8 cellular contexts compared by ENCODE assay signal in the genomic region with DNA sequence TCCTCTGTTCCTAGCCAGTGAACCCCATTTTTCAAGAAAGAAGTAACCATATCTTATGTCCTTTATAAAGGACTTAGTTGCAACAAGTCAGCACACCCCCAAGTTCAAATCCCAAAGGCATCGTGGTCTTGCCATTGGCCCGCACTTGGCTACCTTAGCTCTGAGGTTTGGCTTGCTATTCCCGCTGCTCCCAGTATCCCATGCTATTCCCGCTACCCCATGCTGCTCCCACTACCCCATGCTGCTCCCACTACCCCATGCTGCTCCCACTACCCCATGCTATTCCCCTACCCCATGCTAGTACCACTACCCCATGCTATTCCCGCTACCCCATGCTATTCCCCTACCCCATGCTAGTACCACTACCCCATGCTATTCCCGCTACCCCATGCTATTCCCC. TPM values are rescaled to one million over a fixed set of nuclear protein-coding genes. Genes with fewer than 3 reads are reported as not detected.
DNase-seq lines count a peak whose midpoint lies in the region; ATAC-seq, FAIRE-seq and TF ChIP-seq lines count a peak whose summit lies in the region.
"Not testable (repeated sequence)": the region's sequence is repeated elsewhere in the genome, so short reads cannot be mapped to it uniquely, and the experiment has no call there.
"Had no signal": no experiment of that assay in that cellular context is flagged by ENCODE, and none has a peak within 500 bp of the region (broad histone marks: within the 10 kb centered on the region; RNA-seq: fewer than 3 reads in every experiment).

No MANE protein-coding gene starts in this region.

- H3K4me1 ChIP-seq in HEK293 (ENCODE audit: control insufficient read depth, insufficient read depth, low read length); astrocyte (ENCODE audit: insufficient read depth, low read length); mucosa of descending colon (ENCODE audit: low read depth): not testable (repeated sequence)

- H3K9me3 Mint-ChIP-seq in astrocyte (ENCODE audit: unreplicated experiment); neural crest cell: not testable (repeated sequence)

- H3K36me3 ChIP-seq in HEK293 (ENCODE audit: control insufficient read depth in 2 of 2, insufficient read depth in 1 of 2, low read length in 2 of 2) (peaks cover 0 to 27% of the 10 kb centered on the region in 2 experiments; a peak in 2 of 3 replicates), astrocyte (ENCODE audit: insufficient read depth, low read length) (peaks cover 11% of the 10 kb centered on the region)
- H3K36me3 ChIP-seq in mucosa of descending colon (ENCODE audit: low read depth), result not testable (repeated sequence)

- TF ChIP-seq CTCF in HEK293 (tag by site-specific recombination; IDR thresholded peaks at IDR 0.05); astrocyte (IDR thresholded peaks at IDR 0.05; ENCODE audit: insufficient read depth, low read depth, low read length); mucosa of descending colon (IDR thresholded peaks at IDR 0.05); neural crest cell (conservative IDR thresholded peaks at IDR 0.05): not testable (repeated sequence)

- 0 out of 2 replicates have a peak, but pooled peaks have one; percentile 0 for TF ChIP-seq POLR2A in Raji (IDR thresholded peaks at IDR 0.05; ENCODE audit: insufficient read depth, low read depth, low read length)

- POLR2A ChIA-PET in HEK293 (lab: Yijun Ruan, JAX), result not testable (repeated sequence)

- not testable (repeated sequence) for H3K36me3 Mint-ChIP-seq in astrocyte (ENCODE audit: low read depth, unreplicated experiment); neural crest cell (ENCODE audit: low read depth)

- H3K4me3 ChIP-seq in HEK293 (ENCODE audit: low read depth, low read length); astrocyte (ENCODE audit: insufficient read depth, low read depth, low read length); mucosa of descending colon: not testable (repeated sequence)

- not testable (repeated sequence) for H4K20me1 ChIP-seq in astrocyte (ENCODE audit: insufficient read depth, low read length)

- not testable (repeated sequence) for H3K4me1 Mint-ChIP-seq in astrocyte (ENCODE audit: low read depth, unreplicated experiment); neural crest cell

- ATAC-seq in Right ventricle myocardium inferior, mucosa of descending colon: not testable (repeated sequence)

- H3K27me3 ChIP-seq in astrocyte (ENCODE audit: insufficient read depth, low read length), result not testable (repeated sequence)

- intact Hi-C loops in Right ventricle myocardium inferior (cut with DNase I); mucosa of descending colon (cut with DNase I, micrococcal nuclease): not testable (repeated sequence)

- not testable (repeated sequence) for DNase-seq in astrocyte (ENCODE audit: low read depth); neural crest cell (ENCODE audit: low read depth, low spot score)
- peak; percentile 37 for DNase-seq in Right ventricle myocardium inferior (ENCODE audit: missing footprints)
- DNase-seq in mucosa of descending colon, result peak in 2 of 3 donors; percentile 5 to 6

- H3K4me3 Mint-ChIP-seq in astrocyte (ENCODE audit: unreplicated experiment), result not testable (repeated sequence)
- H3K4me3 Mint-ChIP-seq in neural crest cell, result peak overlapping the region; percentile 58

- H3K27me3 Mint-ChIP-seq in astrocyte (ENCODE audit: low read depth, unreplicated experiment); neural crest cell (ENCODE audit: low read depth): not testable (repeated sequence)

- peaks cover 13% of the 10 kb centered on the region for H3K79me2 ChIP-seq in astrocyte (ENCODE audit: insufficient read depth, low read length)

- H3K4me2 ChIP-seq in astrocyte (ENCODE audit: low read length), result not testable (repeated sequence)

- not testable (repeated sequence) for H2AFZ ChIP-seq in astrocyte (ENCODE audit: low read depth, low read length)

- not testable (repeated sequence) for H3K9me3 ChIP-seq in HEK293 (ENCODE audit: control insufficient read depth, insufficient read depth, low read depth, low read length); astrocyte (ENCODE audit: insufficient read depth, low read depth, low read length); mucosa of descending colon

- CTCF ChIA-PET in HEK293 (lab: Yijun Ruan, JAX), result not testable (repeated sequence)

- not testable (repeated sequence) for FAIRE-seq in astrocyte (lab: Jason Lieb, UNC)

- H3K27ac ChIP-seq in HEK293 (ENCODE audit: extremely low read depth, low read depth, low read length); astrocyte (ENCODE audit: low read depth, low read length): not testable (repeated sequence)

- not testable (repeated sequence) for H3K9ac ChIP-seq in astrocyte (ENCODE audit: low read length)

- H3K27ac Mint-ChIP-seq in astrocyte (ENCODE audit: unreplicated experiment), result peak overlapping the region; percentile 8
- not testable (repeated sequence) for H3K27ac Mint-ChIP-seq in neural crest cell (ENCODE audit: unreplicated experiment)

TF ChIP-seq in HEK293, 187 proteins besides CTCF, POLR2A, EP300 and RAD21:
- TF ChIP-seq ZNF394 (tag by site-specific recombination; IDR thresholded peaks at IDR 0.05; ENCODE audit: borderline replicate concordance), result peak; percentile 72
- TF ChIP-seq ZNF341 (tag by site-specific recombination; IDR thresholded peaks at IDR 0.05; ENCODE audit: low read depth), result 0 out of 2 replicates have a peak, but pooled peaks have one; percentile 11
- peak; percentile 57 for TF ChIP-seq ZIC2 (tag by site-specific recombination; IDR thresholded peaks at IDR 0.05)

RNA-seq across cellular contexts. Expression of a gene that starts 5.9 kb away (rescaled TPM):
- total RNA-seq in astrocyte, result 255 and 263 TPM in 2 replicates
- total RNA-seq in Right ventricle myocardium inferior, result 1,162 TPM
- total RNA-seq in mucosa of descending colon, result 100 to 1,000 TPM; 330 to 467 (median 399) TPM
- total RNA-seq in neural crest cell, result 278 and 281 TPM in 2 replicates

RNA-seq across cellular contexts. Expression of a gene that starts 6.1 kb away (rescaled TPM):
- total RNA-seq in astrocyte (17.5 and 21.9 TPM in 2 replicates), Right ventricle myocardium inferior (3.9 TPM), mucosa of descending colon (10 to 100 TPM; 26.1 to 52.5 (median 50.7) TPM), neural crest cell (10.6 and 10.8 TPM in 2 replicates)

RNA-seq across cellular contexts. Expression of a gene that starts 20.7 kb away (rescaled TPM):
- total RNA-seq in astrocyte, result 6.2 and 9.2 TPM in 2 replicates
- total RNA-seq in Right ventricle myocardium inferior, result 17.3 TPM
- total RNA-seq in mucosa of descending colon, result 10 to 100 TPM in 2 of 3 donors, 1 to 10 TPM in 1; 9.9 to 14.1 (median 11.5) TPM
- total RNA-seq in neural crest cell, result 0.77 and 0.91 TPM in 2 replicates

RNA-seq across cellular contexts. Expression of a gene that starts 37.4 kb away (rescaled TPM):
- total RNA-seq in astrocyte, result 61.1 and 65.7 TPM in 2 replicates
- 21.7 TPM for total RNA-seq in Right ventricle myocardium inferior
- 10 to 100 TPM; 45.5 to 66.9 (median 56.7) TPM for total RNA-seq in mucosa of descending colon
- 58.5 and 61.2 TPM in 2 replicates for total RNA-seq in neural crest cell

RNA-seq across cellular contexts. Expression of a gene that starts 42.8 kb away (rescaled TPM):
- total RNA-seq in astrocyte (2.8 and 3.7 TPM in 2 replicates), Right ventricle myocardium inferior (1.7 TPM), mucosa of descending colon (1 to 10 TPM; 1.0 to 2.9 (median 1.2) TPM), neural crest cell (3.4 and 4.1 TPM in 2 replicates)
- total RNA-seq: Caco-2, Calu3 had no signal
